12 cellular contexts compared by ENCODE assay signal in genomic region chrX:134717698-134718328, GRCh38. TPM values are rescaled to one million over a fixed set of nuclear protein-coding genes. Genes with fewer than 3 reads are reported as not detected.
A peak's percentile ranks its signal among the peaks of the same experiment; 100 is the strongest.
DNase-seq lines count a peak whose midpoint lies in the region; ATAC-seq and TF ChIP-seq lines count a peak whose summit lies in the region.
"Had no signal": no experiment of that assay in that cellular context is flagged by ENCODE, and none has a peak within 500 bp of the region (broad histone marks: within the 10 kb centered on the region; RNA-seq: fewer than 3 reads in every experiment).

No MANE protein-coding gene starts in this region.

- H3K27ac Mint-ChIP-seq in nephron, result peak overlapping the region; percentile 51 to 70 (median 51)

- H3K23ac ChIP-seq in IMR-90 (ENCODE audit: low read depth, low read length), result no peak overlapping the region

- H3K9me3 ChIP-seq in IMR-90 (ENCODE audit: control insufficient read depth, insufficient read depth, low read length) (peaks cover 4% of the 10 kb centered on the region; the same call in 1 of the 2 replicates), body of pancreas (no peaks in the 10 kb centered on the region)

- WGBS in IMR-90 (ENCODE audit: extremely low coverage in 2 of 2, insufficient read length in 1 of 2), 2 experiments, result no CpG with 5 or more reads among the region's 1 CpG
- WGBS in body of pancreas, 2 donors, result 100% methylated on average over 1 of the region's 1 CpG; no CpG with 5 or more reads in 1 of the 2 donors

- H2AK5ac ChIP-seq in IMR-90 (ENCODE audit: low read depth, low read length), result no peak overlapping the region

- peak; percentile 34; the same call in 1 of the 2 replicates for ATAC-seq in IMR-90 (ENCODE audit: low read depth)
- peak; percentile 23 for ATAC-seq in body of pancreas
- no peak for ATAC-seq in GM19328 (IDR thresholded peaks at IDR 0.05; ENCODE audit: unreplicated experiment)
- ATAC-seq: esophagus mucosa had no signal

- no peaks in the 10 kb centered on the region for H4K20me1 ChIP-seq in IMR-90 (ENCODE audit: insufficient read depth, low read length)

- H2BK120ac ChIP-seq in IMR-90 (ENCODE audit: low read depth, low read length), result peak overlapping the region; percentile 79

- H3K4ac ChIP-seq in IMR-90 (ENCODE audit: low read depth, low read length), result peak overlapping the region; percentile 55

- no peaks in the 10 kb centered on the region for H3K79me1 ChIP-seq in IMR-90 (ENCODE audit: low read depth in 1 of 2, low read length in 2 of 2)

- no peak for TF ChIP-seq CTCF in IMR-90 (conservative IDR thresholded peaks at IDR 0.05; ENCODE audit: low read depth, low read length)
- TF ChIP-seq CTCF in body of pancreas (IDR thresholded peaks at IDR 0.05), result no peak
- no peak for TF ChIP-seq CTCF in nephron (IDR thresholded peaks at IDR 0.05; ENCODE audit: unreplicated experiment in 3 of 3)

- peaks cover 23% of the 10 kb centered on the region for H3K9me3 Mint-ChIP-seq in nephron

- peaks cover 6% of the 10 kb centered on the region; the same call in 1 of the 2 replicates for H3K4me1 ChIP-seq in IMR-90 (ENCODE audit: control insufficient read depth, insufficient read depth, low read length)
- H3K4me1 ChIP-seq in body of pancreas, result peaks cover 21% of the 10 kb centered on the region

- peak overlapping the region; percentile 57 for H2AFZ ChIP-seq in IMR-90 (replicated peaks; ENCODE audit: low read length, poor library complexity)

- TF ChIP-seq POLR2A in IMR-90 (IDR thresholded peaks at IDR 0.05; ENCODE audit: low read depth, low read length) (no peak), body of pancreas (IDR thresholded peaks at IDR 0.05) (no peak)

- H2AK9ac ChIP-seq in IMR-90 (replicated peaks; ENCODE audit: low read depth, low read length, poor library complexity), result no peak overlapping the region

- H4K91ac ChIP-seq in IMR-90 (ENCODE audit: insufficient read depth, low read depth, low read length), result peak overlapping the region; percentile 31

- no peak overlapping the region for H3K4me3 ChIP-seq in IMR-90 (ENCODE audit: insufficient read depth, low read depth, low read length)
- no peak overlapping the region for H3K4me3 ChIP-seq in body of pancreas

- peak overlapping the region; percentile 48; the same call in 1 of the 2 replicates for H3K14ac ChIP-seq in IMR-90 (replicated peaks; ENCODE audit: low read depth, low read length)

- peak overlapping the region; percentile 55 for H2BK5ac ChIP-seq in IMR-90 (ENCODE audit: low read depth, low read length, poor library complexity, severe bottlenecking)

- peaks cover 46% of the 10 kb centered on the region for H3K4me1 Mint-ChIP-seq in nephron

- peak overlapping the region in 1 of 2 experiments; percentile 54; a peak in 2 of 4 replicates for H4K8ac ChIP-seq in IMR-90 (ENCODE audit: low read depth in 2 of 2, low read length in 2 of 2)

- POLR2A ChIA-PET in IMR-90 (lab: Charles Lee; ENCODE audit: unreplicated experiment), result no interaction called here

- intact Hi-C loops in IMR-90 (cut with micrococcal nuclease), result no loop called here
- intact Hi-C loops in body of pancreas (cut with DNase I), result no loop called here

- H3K56ac ChIP-seq in IMR-90 (ENCODE audit: extremely low read depth, insufficient read depth, low read length), result no peak overlapping the region

- H3K27me3 ChIP-seq in IMR-90 (ENCODE audit: control insufficient read depth, insufficient read depth, low read length) (peaks cover 2% of the 10 kb centered on the region; the same call in 1 of the 2 replicates), body of pancreas (no peaks in the 10 kb centered on the region)

- H3K9me1 ChIP-seq in IMR-90 (ENCODE audit: insufficient read depth, low read length), result peaks cover 3% of the 10 kb centered on the region

- TF ChIP-seq RAD21 in IMR-90 (IDR thresholded peaks at IDR 0.05; ENCODE audit: low read length), result no peak

- no peak overlapping the region for H3K9ac ChIP-seq in IMR-90 (ENCODE audit: low read depth, low read length)

- H2BK20ac ChIP-seq in IMR-90 (ENCODE audit: low read depth, low read length), result peak overlapping the region; percentile 65

- CTCF ChIA-PET in IMR-90 (lab: Yijun Ruan, JAX), result no interaction called here

- BruUV-seq in IMR-90 (replicated peaks; lab: Mats Ljungman, UMichigan), result no TSS peak

- H3K18ac ChIP-seq in IMR-90 (ENCODE audit: low read depth, low read length), result peak overlapping the region; percentile 9; the same call in 1 of the 2 replicates

- in situ Hi-C loops in IMR-90 (cut with MboI; ENCODE audit: low sequenced_read_pairs), result no loop called here

- no peaks in the 10 kb centered on the region for H3K27me3 Mint-ChIP-seq in nephron (ENCODE audit: low read depth)

- DNase-seq in ELR (ENCODE audit: low read depth) (peak; percentile 62), IMR-90 (peak; percentile 68), body of pancreas (no peak), LoVo (ENCODE audit: low spot score) (no peak), NCI-H1436 (lab: John Stamatoyannopoulos, UW) (no peak)
- no peak for DNase-seq in effector CD8-positive, alpha-beta T cell (lab: John Stamatoyannopoulos, UW)
- DNase-seq: caudate nucleus; DND-41; stimulated activated naive CD4-positive, alpha-beta T cell had no signal

- H3K27ac ChIP-seq in IMR-90 (ENCODE audit: insufficient read depth, low read length) (peak overlapping the region; percentile 14; the same call in 1 of the 2 replicates), body of pancreas (peak overlapping the region in 1 of 4 donors; percentile 52)

- peak overlapping the region; percentile 2; the same call in 1 of the 2 replicates for H4K5ac ChIP-seq in IMR-90 (ENCODE audit: low read depth, low read length)

- H3K4me2 ChIP-seq in IMR-90 (ENCODE audit: low read depth, low read length), result no peak overlapping the region

- H3K36me3 ChIP-seq in IMR-90 (ENCODE audit: control insufficient read depth, insufficient read depth, low read length) (no peaks in the 10 kb centered on the region), body of pancreas (replicated peaks in 1 of 2; ENCODE audit: insufficient read depth in 1 of 2, low read depth in 2 of 2) (no peaks in the 10 kb centered on the region)

- H2BK15ac ChIP-seq in IMR-90 (ENCODE audit: low read depth, low read length), result 0 out of 3 replicates have a peak overlapping the region, but pooled peaks have one; percentile 11

- H3K36me3 Mint-ChIP-seq in nephron (ENCODE audit: low read depth), result no peaks in the 10 kb centered on the region

- H3K4me3 Mint-ChIP-seq in nephron, result no peak overlapping the region

- dilution Hi-C loops in IMR-90 (cut with HindIII; ENCODE audit: low sequenced_read_pairs, unreplicated experiment), result no loop called here

TF ChIP-seq in IMR-90, 13 proteins besides CTCF, POLR2A, EP300 and RAD21:
- TF ChIP-seq RFX5 (IDR thresholded peaks at IDR 0.05; ENCODE audit: low read depth, low read length), result no peak
- TF ChIP-seq NFE2L2 (IDR thresholded peaks at IDR 0.05; ENCODE audit: low read depth, low read length), result no peak
- TF ChIP-seq ELK1 (IDR thresholded peaks at IDR 0.05; ENCODE audit: borderline replicate concordance, low read depth, low read length), result no peak
- no peak for TF ChIP-seq MAZ (IDR thresholded peaks at IDR 0.05; ENCODE audit: borderline replicate concordance, low read depth, low read length)

RNA-seq across cellular contexts. Expression of gene PLAC1, which starts 59.5 kb away (rescaled TPM):
- total RNA-seq in IMR-90 (2012; rRNA removed) (0.28 and 0.36 TPM in 2 replicates), body of pancreas (not detected)
- 0.65 and 0.74 TPM in 2 replicates for polyA plus RNA-seq in IMR-90 (2012; rRNA removed)
- 0.15 and 0.66 TPM in 2 replicates for polyA plus RNA-seq in IMR-90 (2012; cell fraction: cytosol; rRNA removed)
- polyA plus RNA-seq in IMR-90 (2012; cell fraction: nucleus; rRNA removed; ENCODE audit: low replicate concordance), result 0.16 and 0.36 TPM in 2 replicates
- total RNA-seq: esophagus mucosa had no signal

Comparison
In these comparisons a context has a peak if more than half of its experiments do, and no peak if none do; other contexts are left out.
1. DNase-seq: peak in ELR (single experiment) and IMR-90 (single experiment); none in body of pancreas (0 of 4), LoVo (single experiment), effector CD8-positive, alpha-beta T cell (single experiment) and NCI-H1436 (single experiment).